Comparison of ENCODE assay signal across 20 cellular contexts in genomic region chr3:190105876-190106275, GRCh38. TPM values are rescaled to one million over a fixed set of nuclear protein-coding genes. Genes with fewer than 3 reads are reported as not detected.
DNase-seq lines count a peak whose midpoint lies in the region; ATAC-seq, FAIRE-seq and TF ChIP-seq lines count a peak whose summit lies in the region.
"Had no signal": no experiment of that assay in that cellular context is flagged by ENCODE, and none has a peak within 500 bp of the region (broad histone marks: within the 10 kb centered on the region; RNA-seq: fewer than 3 reads in every experiment).

No MANE protein-coding gene starts in this region.

- TF ChIP-seq RAD21 in A549 (conservative IDR thresholded peaks at IDR 0.05 in 1 of 2, IDR thresholded peaks at IDR 0.05 in 1 of 2): no peak

- no peak for FAIRE-seq in A549 (lab: Jason Lieb, UNC)

- H3K9me3 ChIP-seq in A549 (no peaks in the 10 kb centered on the region), adipocyte (ENCODE audit: control insufficient read depth, low read length) (no peaks in the 10 kb centered on the region)

- no peak overlapping the region for H3K9ac ChIP-seq in adipocyte (ENCODE audit: low read length)

- no peak for TF ChIP-seq CTCF in A549 (IDR thresholded peaks at IDR 0.05)

- H3K27me3 ChIP-seq in adipocyte (replicated peaks; ENCODE audit: control insufficient read depth, insufficient read depth, low read length): no peaks in the 10 kb centered on the region

- H3K4me2 ChIP-seq in A549: peak overlapping the region; percentile 14; the same call in 2 of the 3 replicates

- TF ChIP-seq POLR2A in A549 (IDR thresholded peaks at IDR 0.05; ENCODE audit: low read length): no peak

- H3K4me3 ChIP-seq in A549: no peak overlapping the region
- no peak overlapping the region for H3K4me3 ChIP-seq in adipocyte (ENCODE audit: low read length)

- H3K27ac ChIP-seq in A549: no peak overlapping the region
- H3K27ac ChIP-seq: 22Rv1, RWPE1 had no signal

- ATAC-seq in A549 (no peak), HG02571 (IDR thresholded peaks at IDR 0.05; ENCODE audit: unreplicated experiment) (no peak)
- ATAC-seq: PC-3 had no signal

- POLR2A ChIA-PET in A549 (lab: Yijun Ruan, JAX): no interaction called here

- no peaks in the 10 kb centered on the region for H3K36me3 ChIP-seq in adipocyte (ENCODE audit: control insufficient read depth, insufficient read depth, low read length, severe bottlenecking)

- CTCF ChIA-PET in A549 (lab: Yijun Ruan, JAX): interaction anchor here (1.1 kb wide), 1 partner anchor 12 kb away, joined by 3 read pairs; no protein-coding TSS in a partner anchor

- no peak for TF ChIP-seq EP300 in A549 (IDR thresholded peaks at IDR 0.05)

- DNase-seq in A549 (ENCODE audit: low read depth in 1 of 2, low spot score in 1 of 2): no peak
- DNase-seq in GM04503 (ENCODE audit: low read depth): peak; percentile 69
- DNase-seq in adipocyte (ENCODE audit: low read depth): peak; percentile 78
- DNase-seq in fibroblast of peridontal ligament (ENCODE audit: extremely low read depth): peak; percentile 58
- no peak for DNase-seq in NCI-H128 (lab: John Stamatoyannopoulos, UW; ENCODE audit: unreplicated experiment)
- no peak for DNase-seq in AG08395 (ENCODE audit: low spot score)
- DNase-seq in UCSD-AML1 (lab: John Stamatoyannopoulos, UW; ENCODE audit: unreplicated experiment): no peak
- DNase-seq: COR-L47, EL, GOT3, KBM-7, NCI-H1417 treated with DMSO at 0.1 percent for 48 hours, NCI-H187 treated with DMSO at 0.1 percent for 48 hours, NCI-H2227 treated with DMSO at 0.1 percent for 48 hours, NCI-H510A treated with DMSO at 0.1 percent for 48 hours, PC-3, T-helper 1 cell had no signal

- WGBS in A549 (ENCODE audit: missing lambda C conversion rate): 25% methylated on average over 1 of the region's 1 CpG

- peaks cover 62% of the 10 kb centered on the region for H3K4me1 ChIP-seq in A549
- peaks cover 18% of the 10 kb centered on the region for H3K4me1 ChIP-seq in adipocyte (ENCODE audit: control insufficient read depth, insufficient read depth, low read length)

TF ChIP-seq in A549, 52 proteins besides CTCF, POLR2A, EP300 and RAD21:
- no peak for TF ChIP-seq RFX5 (IDR thresholded peaks at IDR 0.05)
- no peak for TF ChIP-seq EHMT2 (IDR thresholded peaks at IDR 0.05; ENCODE audit: low read depth)
- TF ChIP-seq EHF (CRISPR knock-in tag; IDR thresholded peaks at IDR 0.05): no peak
- TF ChIP-seq MAZ (IDR thresholded peaks at IDR 0.05; ENCODE audit: borderline replicate concordance, low read depth, low read length): no peak
- TF ChIP-seq RNF2 (IDR thresholded peaks at IDR 0.05; ENCODE audit: borderline replicate concordance, low read depth): no peak
- no peak for TF ChIP-seq NR3C1 (IDR thresholded peaks at IDR 0.05)
- TF ChIP-seq CHD2 (IDR thresholded peaks at IDR 0.05; ENCODE audit: low read length, partially characterized antibody): no peak
- no peak for TF ChIP-seq HEYL (CRISPR knock-in tag; IDR thresholded peaks at IDR 0.05)
- no peak for TF ChIP-seq MYC (IDR thresholded peaks at IDR 0.05; ENCODE audit: borderline replicate concordance, low read length)
- no peak for TF ChIP-seq SREBF2 (IDR thresholded peaks at IDR 0.05)
- no peak for TF ChIP-seq JUN (IDR thresholded peaks at IDR 0.05)
- TF ChIP-seq JUNB (IDR thresholded peaks at IDR 0.05): no peak
- TF ChIP-seq CHD4 (IDR thresholded peaks at IDR 0.05; ENCODE audit: borderline replicate concordance): no peak
- TF ChIP-seq HOXB5 (CRISPR knock-in tag; IDR thresholded peaks at IDR 0.05): no peak
- no peak for TF ChIP-seq FOSL2 (IDR thresholded peaks at IDR 0.05)
- no peak for TF ChIP-seq FOSL2 (CRISPR knock-in tag; IDR thresholded peaks at IDR 0.05)
- TF ChIP-seq CBX8 (IDR thresholded peaks at IDR 0.05): no peak

RNA-seq across cellular contexts. Expression of gene P3H2, which starts 14.8 kb away (rescaled TPM):
- polyA plus RNA-seq in A549 (2011; rRNA removed) (59.9 and 72.5 TPM in 2 replicates), A549 (2017; fragmentation: RNase III; extraction: RNeasy Plus Mini Kit Qiagen cat#74134 plus additional on column Dnase treatment) (48.5 to 56.6 TPM (median 55.1 TPM) in 3 replicates)
- polyA plus RNA-seq in A549 (2012; cell fraction: cytosol; rRNA removed): 16.2 and 21.8 TPM in 2 replicates
- polyA plus RNA-seq in A549 (2012; cell fraction: nucleus; rRNA removed): 21.9 and 29.7 TPM in 2 replicates
- polyA minus RNA-seq in A549 (2011; rRNA and poly(A)+ RNA removed): 37.1 and 37.2 TPM in 2 replicates

Comparison
In these comparisons a context has a peak if more than half of its experiments do, and no peak if none do; other contexts are left out.
1. DNase-seq: peak in GM04503 (single experiment), adipocyte (single experiment) and fibroblast of peridontal ligament (single experiment); none in A549 (0 of 2), NCI-H128 (single experiment), AG08395 (single experiment) and UCSD-AML1 (single experiment).